1 cellular context compared by ENCODE assay signal in genomic region chr3:196867507-196868296, GRCh38.
A peak's percentile ranks its signal among the peaks of the same experiment; 100 is the strongest.
TF ChIP-seq lines count a peak whose summit lies in the region.

SENP5 (plus strand) TSS chr3:196867920; CDS start chr3:196885182, 17,262 bp downstream.

TF ChIP-seq in HepG2, 621 proteins besides CTCF, POLR2A, EP300 and RAD21 (continued from another document and continues in another):
- TF ChIP-seq ZNF407 (CRISPR knock-in tag; IDR thresholded peaks at IDR 0.05; ENCODE audit: not compliant biosample characterization) (peak; percentile 24), KMT2B (CRISPR knock-in tag; IDR thresholded peaks at IDR 0.05) (peak; percentile 91), ZNF576 (CRISPR knock-in tag; IDR thresholded peaks at IDR 0.05) (0 out of 2 replicates have a peak, but pooled peaks have one; percentile 43), TBX2 (CRISPR knock-in tag; IDR thresholded peaks at IDR 0.05; ENCODE audit: borderline replicate concordance) (0 out of 2 replicates have a peak, but pooled peaks have one; percentile 45), HNRNPK (IDR thresholded peaks at IDR 0.05; ENCODE audit: low read depth, low read length, poor library complexity, severe bottlenecking) (no peak), HCFC1 (IDR thresholded peaks at IDR 0.05; ENCODE audit: low read depth, low read length) (peak; percentile 73), CAMTA2 (CRISPR knock-in tag; IDR thresholded peaks at IDR 0.05; ENCODE audit: borderline replicate concordance) (peak; percentile 97), ZNF333 (CRISPR knock-in tag; IDR thresholded peaks at IDR 0.05; ENCODE audit: borderline replicate concordance) (peak; percentile 58; the same call in 1 of the 2 replicates), ESRRA (CRISPR knock-in tag; IDR thresholded peaks at IDR 0.05; ENCODE audit: low read depth) (peak; percentile 12; the same call in 1 of the 2 replicates), ELF4 (CRISPR knock-in tag; IDR thresholded peaks at IDR 0.05; ENCODE audit: borderline replicate concordance) (no peak), POGK (CRISPR knock-in tag; conservative IDR thresholded peaks at IDR 0.05) (peak; percentile 85), PRPF4 (IDR thresholded peaks at IDR 0.05; ENCODE audit: low read depth, low read length, poor library complexity, severe bottlenecking) (no peak), NR0B2 (CRISPR knock-in tag; IDR thresholded peaks at IDR 0.05) (peak; percentile 77), HDAC1 (CRISPR knock-in tag; IDR thresholded peaks at IDR 0.05) (peak; percentile 69), ZNF749 (CRISPR knock-in tag; IDR thresholded peaks at IDR 0.05; ENCODE audit: borderline replicate concordance) (peak; percentile 93), ZNF770 (CRISPR knock-in tag; IDR thresholded peaks at IDR 0.05) (peak; percentile 90), TCF12 (IDR thresholded peaks at IDR 0.05) (no peak), TCF12 (CRISPR knock-in tag; IDR thresholded peaks at IDR 0.05) (peak; percentile 71; the same call in 1 of the 2 replicates), ZNF597 (CRISPR knock-in tag; IDR thresholded peaks at IDR 0.05) (peak; percentile 52; the same call in 1 of the 2 replicates), ZBTB38 (CRISPR knock-in tag; IDR thresholded peaks at IDR 0.05) (peak; percentile 3; the same call in 1 of the 2 replicates), TCF7 (IDR thresholded peaks at IDR 0.05; ENCODE audit: low read depth) (no peak), CREM (IDR thresholded peaks at IDR 0.05) (peak; percentile 70), CREM (CRISPR knock-in tag; IDR thresholded peaks at IDR 0.05) (peak; percentile 62), ZNF431 (CRISPR knock-in tag; IDR thresholded peaks at IDR 0.05; ENCODE audit: borderline replicate concordance, low read depth) (0 out of 2 replicates have a peak, but pooled peaks have one; percentile 24), PRDM15 (CRISPR knock-in tag; IDR thresholded peaks at IDR 0.05) (peak; percentile 10; the same call in 1 of the 2 replicates), POGZ (CRISPR knock-in tag; IDR thresholded peaks at IDR 0.05) (peak; percentile 68; the same call in 1 of the 2 replicates), MED1 (CRISPR knock-in tag; IDR thresholded peaks at IDR 0.05) (peak; percentile 37; the same call in 1 of the 2 replicates), ZNF274 (CRISPR knock-in tag; IDR thresholded peaks at IDR 0.05) (0 out of 2 replicates have a peak, but pooled peaks have one; percentile 43), ZNF484 (CRISPR knock-in tag; IDR thresholded peaks at IDR 0.05; ENCODE audit: borderline replicate concordance, low read depth) (no peak), ZNF563 (CRISPR knock-in tag; IDR thresholded peaks at IDR 0.05) (peak; percentile 44; the same call in 1 of the 2 replicates), ZNF33B (CRISPR knock-in tag; IDR thresholded peaks at IDR 0.05) (no peak), ZNF577 (CRISPR knock-in tag; IDR thresholded peaks at IDR 0.05; ENCODE audit: borderline replicate concordance, low read depth) (no peak), MEIS2 (CRISPR knock-in tag; IDR thresholded peaks at IDR 0.05) (0 out of 2 replicates have a peak, but pooled peaks have one; percentile 22), ZFP91 (CRISPR knock-in tag; IDR thresholded peaks at IDR 0.05; ENCODE audit: borderline replicate concordance) (peak; percentile 74), PRMT3 (CRISPR knock-in tag; IDR thresholded peaks at IDR 0.05; ENCODE audit: borderline replicate concordance, low read depth) (0 out of 2 replicates have a peak, but pooled peaks have one; percentile 29), TFDP2 (CRISPR knock-in tag; IDR thresholded peaks at IDR 0.05) (peak; percentile 19; the same call in 1 of the 2 replicates), ZBTB21 (CRISPR knock-in tag; IDR thresholded peaks at IDR 0.05) (peak; percentile 12; the same call in 1 of the 2 replicates), GABPA (IDR thresholded peaks at IDR 0.05; ENCODE audit: low read depth, low read length) (peak; percentile 88), GABPA (CRISPR knock-in tag; IDR thresholded peaks at IDR 0.05; ENCODE audit: low read depth) (peak; percentile 82)
